ENCODE assay signal across 1 cellular context in the genomic region with DNA sequence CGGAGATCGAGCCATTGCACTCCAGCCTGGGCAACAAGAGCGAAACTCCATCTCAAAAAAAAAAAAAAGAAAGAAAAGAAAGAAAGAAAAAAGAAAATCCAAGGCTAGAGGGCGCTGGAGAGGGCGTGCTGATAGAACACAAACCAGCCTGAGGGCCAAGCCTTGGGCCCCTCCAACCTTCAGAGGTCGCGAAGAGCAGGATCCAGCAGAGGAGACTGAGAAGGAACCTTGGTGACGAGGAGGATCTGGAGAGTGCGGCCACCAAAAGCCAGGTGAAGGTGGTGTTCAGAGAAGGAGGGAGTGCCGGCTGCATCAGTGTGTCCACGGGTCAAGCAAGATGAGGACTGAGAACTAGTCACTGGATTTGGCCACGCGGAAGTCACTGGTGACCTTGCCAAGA.
TF ChIP-seq lines count a peak whose summit lies in the region.

No MANE protein-coding gene starts in this region.

TF ChIP-seq in HepG2, 621 proteins besides CTCF, POLR2A, EP300 and RAD21 (continued from another document):
- peak; percentile 53 for TF ChIP-seq ZNF687 (CRISPR knock-in tag; IDR thresholded peaks at IDR 0.05)
- TF ChIP-seq, protein P1, sequence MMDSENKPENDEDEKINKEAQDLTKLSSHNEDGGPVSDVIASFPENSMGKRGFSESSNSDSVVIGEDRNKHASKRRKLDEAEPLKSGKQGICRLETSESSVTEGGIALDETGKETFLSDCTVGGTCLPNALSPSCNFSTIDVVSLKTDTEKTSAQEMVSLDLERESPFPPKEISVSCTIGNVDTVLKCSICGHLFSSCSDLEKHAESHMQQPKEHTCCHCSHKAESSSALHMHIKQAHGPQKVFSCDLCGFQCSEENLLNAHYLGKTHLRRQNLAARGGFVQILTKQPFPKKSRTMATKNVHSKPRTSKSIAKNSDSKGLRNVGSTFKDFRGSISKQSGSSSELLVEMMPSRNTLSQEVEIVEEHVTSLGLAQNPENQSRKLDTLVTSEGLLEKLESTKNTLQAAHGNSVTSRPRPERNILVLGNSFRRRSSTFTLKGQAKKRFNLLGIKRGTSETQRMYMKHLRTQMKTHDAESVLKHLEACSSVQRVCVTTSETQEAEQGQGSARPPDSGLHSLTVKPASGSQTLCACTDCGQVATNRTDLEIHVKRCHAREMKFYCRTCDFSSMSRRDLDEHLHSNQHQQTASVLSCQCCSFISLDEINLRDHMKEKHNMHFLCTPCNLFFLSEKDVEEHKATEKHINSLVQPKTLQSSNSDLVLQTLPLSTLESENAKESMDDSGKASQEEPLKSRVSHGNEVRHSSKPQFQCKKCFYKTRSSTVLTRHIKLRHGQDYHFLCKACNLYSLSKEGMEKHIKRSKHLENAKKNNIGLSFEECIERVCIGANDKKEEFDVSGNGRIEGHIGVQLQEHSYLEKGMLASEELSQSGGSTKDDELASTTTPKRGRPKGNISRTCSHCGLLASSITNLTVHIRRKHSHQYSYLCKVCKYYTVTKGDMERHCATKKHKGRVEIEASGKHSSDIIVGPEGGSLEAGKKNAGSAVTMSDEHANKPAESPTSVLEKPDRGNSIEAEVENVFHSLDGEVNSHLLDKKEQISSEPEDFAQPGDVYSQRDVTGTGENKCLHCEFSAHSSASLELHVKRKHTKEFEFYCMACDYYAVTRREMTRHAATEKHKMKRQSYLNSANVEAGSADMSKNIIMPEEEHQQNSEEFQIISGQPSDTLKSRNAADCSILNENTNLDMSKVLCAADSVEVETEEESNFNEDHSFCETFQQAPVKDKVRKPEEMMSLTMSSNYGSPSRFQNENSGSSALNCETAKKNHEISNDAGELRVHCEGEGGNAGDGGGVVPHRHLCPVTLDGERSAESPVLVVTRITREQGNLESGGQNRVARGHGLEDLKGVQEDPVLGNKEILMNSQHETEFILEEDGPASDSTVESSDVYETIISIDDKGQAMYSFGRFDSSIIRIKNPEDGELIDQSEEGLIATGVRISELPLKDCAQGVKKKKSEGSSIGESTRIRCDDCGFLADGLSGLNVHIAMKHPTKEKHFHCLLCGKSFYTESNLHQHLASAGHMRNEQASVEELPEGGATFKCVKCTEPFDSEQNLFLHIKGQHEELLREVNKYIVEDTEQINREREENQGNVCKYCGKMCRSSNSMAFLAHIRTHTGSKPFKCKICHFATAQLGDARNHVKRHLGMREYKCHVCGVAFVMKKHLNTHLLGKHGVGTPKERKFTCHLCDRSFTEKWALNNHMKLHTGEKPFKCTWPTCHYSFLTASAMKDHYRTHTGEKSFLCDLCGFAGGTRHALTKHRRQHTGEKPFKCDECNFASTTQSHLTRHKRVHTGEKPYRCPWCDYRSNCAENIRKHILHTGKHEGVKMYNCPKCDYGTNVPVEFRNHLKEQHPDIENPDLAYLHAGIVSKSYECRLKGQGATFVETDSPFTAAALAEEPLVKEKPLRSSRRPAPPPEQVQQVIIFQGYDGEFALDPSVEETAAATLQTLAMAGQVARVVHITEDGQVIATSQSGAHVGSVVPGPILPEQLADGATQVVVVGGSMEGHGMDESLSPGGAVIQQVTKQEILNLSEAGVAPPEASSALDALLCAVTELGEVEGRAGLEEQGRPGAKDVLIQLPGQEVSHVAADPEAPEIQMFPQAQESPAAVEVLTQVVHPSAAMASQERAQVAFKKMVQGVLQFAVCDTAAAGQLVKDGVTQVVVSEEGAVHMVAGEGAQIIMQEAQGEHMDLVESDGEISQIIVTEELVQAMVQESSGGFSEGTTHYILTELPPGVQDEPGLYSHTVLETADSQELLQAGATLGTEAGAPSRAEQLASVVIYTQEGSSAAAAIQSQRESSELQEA (CRISPR knock-in tag; IDR thresholded peaks at IDR 0.05; ENCODE audit: not compliant biosample characterization): peak; percentile 39
- TF ChIP-seq ZNF263 (CRISPR knock-in tag; IDR thresholded peaks at IDR 0.05): no peak
- TF ChIP-seq, protein P2, sequence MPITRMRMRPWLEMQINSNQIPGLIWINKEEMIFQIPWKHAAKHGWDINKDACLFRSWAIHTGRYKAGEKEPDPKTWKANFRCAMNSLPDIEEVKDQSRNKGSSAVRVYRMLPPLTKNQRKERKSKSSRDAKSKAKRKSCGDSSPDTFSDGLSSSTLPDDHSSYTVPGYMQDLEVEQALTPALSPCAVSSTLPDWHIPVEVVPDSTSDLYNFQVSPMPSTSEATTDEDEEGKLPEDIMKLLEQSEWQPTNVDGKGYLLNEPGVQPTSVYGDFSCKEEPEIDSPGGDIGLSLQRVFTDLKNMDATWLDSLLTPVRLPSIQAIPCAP (CRISPR knock-in tag; IDR thresholded peaks at IDR 0.05; ENCODE audit: low read depth): no peak
- TF ChIP-seq ZNF879 (CRISPR knock-in tag; IDR thresholded peaks at IDR 0.05): no peak
- 0 out of 2 replicates have a peak, but pooled peaks have one; percentile 0 for TF ChIP-seq MNT (IDR thresholded peaks at IDR 0.05)
- TF ChIP-seq ZNF350 (CRISPR knock-in tag; IDR thresholded peaks at IDR 0.05; ENCODE audit: borderline replicate concordance, low read depth): 0 out of 2 replicates have a peak, but pooled peaks have one; percentile 36
- TF ChIP-seq ELF3 (CRISPR knock-in tag; IDR thresholded peaks at IDR 0.05): no peak
- TF ChIP-seq, protein P3, sequence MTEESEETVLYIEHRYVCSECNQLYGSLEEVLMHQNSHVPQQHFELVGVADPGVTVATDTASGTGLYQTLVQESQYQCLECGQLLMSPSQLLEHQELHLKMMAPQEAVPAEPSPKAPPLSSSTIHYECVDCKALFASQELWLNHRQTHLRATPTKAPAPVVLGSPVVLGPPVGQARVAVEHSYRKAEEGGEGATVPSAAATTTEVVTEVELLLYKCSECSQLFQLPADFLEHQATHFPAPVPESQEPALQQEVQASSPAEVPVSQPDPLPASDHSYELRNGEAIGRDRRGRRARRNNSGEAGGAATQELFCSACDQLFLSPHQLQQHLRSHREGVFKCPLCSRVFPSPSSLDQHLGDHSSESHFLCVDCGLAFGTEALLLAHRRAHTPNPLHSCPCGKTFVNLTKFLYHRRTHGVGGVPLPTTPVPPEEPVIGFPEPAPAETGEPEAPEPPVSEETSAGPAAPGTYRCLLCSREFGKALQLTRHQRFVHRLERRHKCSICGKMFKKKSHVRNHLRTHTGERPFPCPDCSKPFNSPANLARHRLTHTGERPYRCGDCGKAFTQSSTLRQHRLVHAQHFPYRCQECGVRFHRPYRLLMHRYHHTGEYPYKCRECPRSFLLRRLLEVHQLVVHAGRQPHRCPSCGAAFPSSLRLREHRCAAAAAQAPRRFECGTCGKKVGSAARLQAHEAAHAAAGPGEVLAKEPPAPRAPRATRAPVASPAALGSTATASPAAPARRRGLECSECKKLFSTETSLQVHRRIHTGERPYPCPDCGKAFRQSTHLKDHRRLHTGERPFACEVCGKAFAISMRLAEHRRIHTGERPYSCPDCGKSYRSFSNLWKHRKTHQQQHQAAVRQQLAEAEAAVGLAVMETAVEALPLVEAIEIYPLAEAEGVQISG (CRISPR knock-in tag; IDR thresholded peaks at IDR 0.05): no peak
- TF ChIP-seq SCMH1 (CRISPR knock-in tag; IDR thresholded peaks at IDR 0.05; ENCODE audit: borderline replicate concordance): no peak
